Comparison of ENCODE assay signal across 1 cellular context in genomic region chr17:76529643-76530488, GRCh38.
TF ChIP-seq lines count a peak whose summit lies in the region.

No MANE protein-coding gene starts in this region.

TF ChIP-seq in HepG2, 621 proteins besides CTCF, POLR2A, EP300 and RAD21 (continued from another document and continues in another):
- TF ChIP-seq NFAT5 (CRISPR knock-in tag; IDR thresholded peaks at IDR 0.05), result 0 out of 2 replicates have a peak, but pooled peaks have one; percentile 15
- TF ChIP-seq NFATC3 (CRISPR knock-in tag; IDR thresholded peaks at IDR 0.05), result no peak
- no peak for TF ChIP-seq ZNF225 (CRISPR knock-in tag; IDR thresholded peaks at IDR 0.05)
- TF ChIP-seq CBX2 (IDR thresholded peaks at IDR 0.05; ENCODE audit: low read depth, low read length), result no peak
- TF ChIP-seq CBX2 (CRISPR knock-in tag; IDR thresholded peaks at IDR 0.05; ENCODE audit: low read depth), result no peak
- TF ChIP-seq HOXD1 (CRISPR knock-in tag; IDR thresholded peaks at IDR 0.05), result no peak
- TF ChIP-seq ZNF883 (CRISPR knock-in tag; IDR thresholded peaks at IDR 0.05; ENCODE audit: not compliant biosample characterization), result no peak
- TF ChIP-seq SP4 (CRISPR knock-in tag; IDR thresholded peaks at IDR 0.05), result no peak
- TF ChIP-seq ZFP91 (CRISPR knock-in tag; IDR thresholded peaks at IDR 0.05; ENCODE audit: borderline replicate concordance), result peak; percentile 27; the same call in 1 of the 2 replicates
- TF ChIP-seq ZNF160 (CRISPR knock-in tag; IDR thresholded peaks at IDR 0.05), result no peak
- TF ChIP-seq ZNF430 (CRISPR knock-in tag; IDR thresholded peaks at IDR 0.05), result 0 out of 2 replicates have a peak, but pooled peaks have one; percentile 12
- no peak for TF ChIP-seq PAF1 (CRISPR knock-in tag; IDR thresholded peaks at IDR 0.05)
- TF ChIP-seq, protein P1, sequence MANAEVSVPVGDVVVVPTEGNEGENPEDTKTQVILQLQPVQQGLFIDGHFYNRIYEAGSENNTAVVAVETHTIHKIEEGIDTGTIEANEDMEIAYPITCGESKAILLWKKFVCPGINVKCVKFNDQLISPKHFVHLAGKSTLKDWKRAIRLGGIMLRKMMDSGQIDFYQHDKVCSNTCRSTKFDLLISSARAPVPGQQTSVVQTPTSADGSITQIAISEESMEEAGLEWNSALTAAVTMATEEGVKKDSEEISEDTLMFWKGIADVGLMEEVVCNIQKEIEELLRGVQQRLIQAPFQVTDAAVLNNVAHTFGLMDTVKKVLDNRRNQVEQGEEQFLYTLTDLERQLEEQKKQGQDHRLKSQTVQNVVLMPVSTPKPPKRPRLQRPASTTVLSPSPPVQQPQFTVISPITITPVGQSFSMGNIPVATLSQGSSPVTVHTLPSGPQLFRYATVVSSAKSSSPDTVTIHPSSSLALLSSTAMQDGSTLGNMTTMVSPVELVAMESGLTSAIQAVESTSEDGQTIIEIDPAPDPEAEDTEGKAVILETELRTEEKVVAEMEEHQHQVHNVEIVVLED (CRISPR knock-in tag; IDR thresholded peaks at IDR 0.05; ENCODE audit: borderline replicate concordance), result no peak
- no peak for TF ChIP-seq AHDC1 (CRISPR knock-in tag; IDR thresholded peaks at IDR 0.05; ENCODE audit: borderline replicate concordance)
- no peak for TF ChIP-seq PHF20 (CRISPR knock-in tag; IDR thresholded peaks at IDR 0.05)
- TF ChIP-seq, protein P2, sequence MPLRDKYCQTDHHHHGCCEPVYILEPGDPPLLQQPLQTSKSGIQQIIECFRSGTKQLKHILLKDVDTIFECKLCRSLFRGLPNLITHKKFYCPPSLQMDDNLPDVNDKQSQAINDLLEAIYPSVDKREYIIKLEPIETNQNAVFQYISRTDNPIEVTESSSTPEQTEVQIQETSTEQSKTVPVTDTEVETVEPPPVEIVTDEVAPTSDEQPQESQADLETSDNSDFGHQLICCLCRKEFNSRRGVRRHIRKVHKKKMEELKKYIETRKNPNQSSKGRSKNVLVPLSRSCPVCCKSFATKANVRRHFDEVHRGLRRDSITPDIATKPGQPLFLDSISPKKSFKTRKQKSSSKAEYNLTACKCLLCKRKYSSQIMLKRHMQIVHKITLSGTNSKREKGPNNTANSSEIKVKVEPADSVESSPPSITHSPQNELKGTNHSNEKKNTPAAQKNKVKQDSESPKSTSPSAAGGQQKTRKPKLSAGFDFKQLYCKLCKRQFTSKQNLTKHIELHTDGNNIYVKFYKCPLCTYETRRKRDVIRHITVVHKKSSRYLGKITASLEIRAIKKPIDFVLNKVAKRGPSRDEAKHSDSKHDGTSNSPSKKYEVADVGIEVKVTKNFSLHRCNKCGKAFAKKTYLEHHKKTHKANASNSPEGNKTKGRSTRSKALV (CRISPR knock-in tag; IDR thresholded peaks at IDR 0.05), result no peak
- no peak for TF ChIP-seq KDM1A (CRISPR knock-in tag; IDR thresholded peaks at IDR 0.05)
- TF ChIP-seq ARID2 (CRISPR knock-in tag; IDR thresholded peaks at IDR 0.05; ENCODE audit: borderline replicate concordance), result no peak
- no peak for TF ChIP-seq NR3C1 (CRISPR knock-in tag; IDR thresholded peaks at IDR 0.05)
- peak; percentile 32; the same call in 1 of the 2 replicates for TF ChIP-seq ZNF296 (CRISPR knock-in tag; conservative IDR thresholded peaks at IDR 0.05)
- no peak for TF ChIP-seq ZNF407 (CRISPR knock-in tag; IDR thresholded peaks at IDR 0.05; ENCODE audit: not compliant biosample characterization)
- TF ChIP-seq ZNF563 (CRISPR knock-in tag; IDR thresholded peaks at IDR 0.05), result 0 out of 2 replicates have a peak, but pooled peaks have one; percentile 78
- TF ChIP-seq ZNF616 (CRISPR knock-in tag; IDR thresholded peaks at IDR 0.05; ENCODE audit: low read depth), result no peak
- TF ChIP-seq ZBTB43 (CRISPR knock-in tag; conservative IDR thresholded peaks at IDR 0.05), result 0 out of 2 replicates have a peak, but pooled peaks have one; percentile 14
